ENCODE assay signal across 23 cellular contexts in genomic region chr18:63147973-63148372, GRCh38.
DNase-seq lines count a peak whose midpoint lies in the region; ATAC-seq and TF ChIP-seq lines count a peak whose summit lies in the region.
"Had no signal": no experiment of that assay in that cellular context is flagged by ENCODE, and none has a peak within 500 bp of the region (broad histone marks: within the 10 kb centered on the region; RNA-seq: fewer than 3 reads in every experiment).

No MANE protein-coding gene starts in this region.

- H3K4me3 Mint-ChIP-seq in activated T-cell treated with anti-CD3 and anti-CD28 coated beads, Interleukin-2, amount 50 U/mL, for 72 hours, result no peak overlapping the region
- no peak overlapping the region for H3K4me3 Mint-ChIP-seq in stimulated activated effector memory CD8-positive, alpha-beta T cell treated with anti-CD3 and anti-CD28 coated beads, Interleukin-12 subunit alpha, Interleukin-12 subunit beta, amount 100 ng/mL, for 72 hours

- H3K27ac ChIP-seq in SU-DHL-6 (ENCODE audit: low read depth, low read length) (peak overlapping the region; percentile 92), esophagus muscularis mucosa (replicated peaks in 1 of 4) (peak overlapping the region; percentile 28 to 62 (median 38))
- H3K27ac ChIP-seq: brain microvascular endothelial cell had no signal

- no peaks in the 10 kb centered on the region for H3K9me3 Mint-ChIP-seq in activated T-cell treated with anti-CD3 and anti-CD28 coated beads, Interleukin-2, amount 50 U/mL, for 72 hours
- no peaks in the 10 kb centered on the region for H3K9me3 Mint-ChIP-seq in stimulated activated effector memory CD8-positive, alpha-beta T cell treated with anti-CD3 and anti-CD28 coated beads, Interleukin-12 subunit alpha, Interleukin-12 subunit beta, amount 100 ng/mL, for 72 hours
- H3K9me3 Mint-ChIP-seq: activated T-helper 2 cell treated with anti-CD3 and anti-CD28 coated beads, Interferon-gamma antibody, Interleukin-2, Interleukin-4, amounts not matched to agents 10 μg/mL and 5 μg/mL and 100 μg/mL, durations not matched to agents 14 hours and 24 hours and 36 hours; CD4-positive, CD25-positive, alpha-beta regulatory T cell had no signal

- H3K4me2 ChIP-seq in SU-DHL-6 (ENCODE audit: low read depth, low read length, poor library complexity, severe bottlenecking), result peak overlapping the region; percentile 75

- intact Hi-C loops in esophagus muscularis mucosa (cut with DNase I), result no loop called here

- H3K79me2 ChIP-seq in SU-DHL-6 (ENCODE audit: insufficient read depth, low read length), result peaks cover 91% of the 10 kb centered on the region

- no peak for TF ChIP-seq POLR2A in esophagus muscularis mucosa (IDR thresholded peaks at IDR 0.05; ENCODE audit: low read depth)

- peak overlapping the region; percentile 46 for H3K9ac ChIP-seq in SU-DHL-6 (ENCODE audit: low read length)

- H3K27me3 ChIP-seq in SU-DHL-6 (ENCODE audit: low read length) (no peaks in the 10 kb centered on the region), esophagus muscularis mucosa (no peaks in the 10 kb centered on the region)
- H3K27me3 ChIP-seq: heart right ventricle, sigmoid colon had no signal

- no peaks in the 10 kb centered on the region for H3K9me2 ChIP-seq in SU-DHL-6 (replicated peaks; ENCODE audit: insufficient read depth, low read length)

- no peak for DNase-seq in activated T-cell treated with anti-CD3 and anti-CD28 coated beads, Interleukin-2, amount 50 U/mL, for 72 hours
- DNase-seq in activated T-cell treated with anti-CD3 and anti-CD28 coated beads for 4 hours (no peak), esophagus muscularis mucosa (ENCODE audit: extremely low spot score) (no peak), DMS79 (lab: John Stamatoyannopoulos, UW) (no peak), ureter (ENCODE audit: low spot score) (no peak)
- no peak for DNase-seq in stimulated activated effector memory CD8-positive, alpha-beta T cell treated with anti-CD3 and anti-CD28 coated beads, Interleukin-12 subunit alpha, Interleukin-12 subunit beta, amount 100 ng/mL, for 72 hours (ENCODE audit: low spot score in 2 of 2)
- DNase-seq: 8988T; brain microvascular endothelial cell; CD4-positive, CD25-positive, alpha-beta regulatory T cell; effector CD4-positive, alpha-beta T cell; heart right ventricle; NCI-H1436; NCI-H2081 treated with DMSO at 0.1 percent for 48 hours; NCI-H446; OCI-M1; stimulated activated CD4-positive, alpha-beta T cell treated with anti-CD3 and anti-CD28 coated beads, Interleukin-4, amount 100 ng/mL, for 4 hours; stimulated activated naive B cell treated with anti-CD40 and anti-IgM and Interleukin-4, amounts not matched to agents 10 μg/mL and 1 μg/mL and 100 μg/mL, for 72 hours had no signal

- no peaks in the 10 kb centered on the region for H3K36me3 ChIP-seq in SU-DHL-6 (ENCODE audit: low read length)
- H3K36me3 ChIP-seq in esophagus muscularis mucosa, result no peaks in the 10 kb centered on the region
- H3K36me3 ChIP-seq: brain microvascular endothelial cell, heart right ventricle, sigmoid colon had no signal

- H3K4me1 Mint-ChIP-seq in activated T-cell treated with anti-CD3 and anti-CD28 coated beads, Interleukin-2, amount 50 U/mL, for 72 hours (ENCODE audit: low read depth), result peaks cover 67% of the 10 kb centered on the region
- peaks cover 68% of the 10 kb centered on the region for H3K4me1 Mint-ChIP-seq in stimulated activated effector memory CD8-positive, alpha-beta T cell treated with anti-CD3 and anti-CD28 coated beads, Interleukin-12 subunit alpha, Interleukin-12 subunit beta, amount 100 ng/mL, for 72 hours

- H3K27ac Mint-ChIP-seq in activated T-cell treated with anti-CD3 and anti-CD28 coated beads, Interleukin-2, amount 50 U/mL, for 72 hours, result peak overlapping the region; percentile 47
- peak overlapping the region; percentile 67 for H3K27ac Mint-ChIP-seq in stimulated activated effector memory CD8-positive, alpha-beta T cell treated with anti-CD3 and anti-CD28 coated beads, Interleukin-12 subunit alpha, Interleukin-12 subunit beta, amount 100 ng/mL, for 72 hours
- H3K27ac Mint-ChIP-seq: activated T-helper 2 cell treated with anti-CD3 and anti-CD28 coated beads, Interferon-gamma antibody, Interleukin-2, Interleukin-4, amounts not matched to agents 10 μg/mL and 5 μg/mL and 100 μg/mL, durations not matched to agents 14 hours and 24 hours and 36 hours; progenitor cell of endocrine pancreas had no signal

- TF ChIP-seq CTCF in SU-DHL-6 (IDR thresholded peaks at IDR 0.05; ENCODE audit: insufficient read depth, low read length, poor library complexity, severe bottlenecking), result no peak
- no peak for TF ChIP-seq CTCF in esophagus muscularis mucosa (IDR thresholded peaks at IDR 0.05)

- H3F3A ChIP-seq in SU-DHL-6 (ENCODE audit: insufficient read depth), result peaks cover 52% of the 10 kb centered on the region

- H3K27me3 Mint-ChIP-seq in activated T-cell treated with anti-CD3 and anti-CD28 coated beads, Interleukin-2, amount 50 U/mL, for 72 hours (ENCODE audit: low read depth), result no peaks in the 10 kb centered on the region
- H3K27me3 Mint-ChIP-seq: CD4-positive, CD25-positive, alpha-beta regulatory T cell; stimulated activated naive B cell treated with anti-CD40 and anti-IgM and Interleukin-4, amounts not matched to agents 10 μg/mL and 1 μg/mL and 100 μg/mL, for 72 hours had no signal

- H3K4me3 ChIP-seq in SU-DHL-6 (ENCODE audit: insufficient read depth, low read length, poor library complexity, severe bottlenecking) (no peak overlapping the region), esophagus muscularis mucosa (no peak overlapping the region)
- H3K4me3 ChIP-seq: heart right ventricle, sigmoid colon had no signal

- peaks cover 24 to 56% (median 52%) of the 10 kb centered on the region in 4 donors for H3K4me1 ChIP-seq in esophagus muscularis mucosa

- H3K9me3 ChIP-seq in SU-DHL-6 (ENCODE audit: insufficient read depth, low read length) (no peaks in the 10 kb centered on the region), esophagus muscularis mucosa (no peaks in the 10 kb centered on the region)
- H3K9me3 ChIP-seq: heart right ventricle, sigmoid colon had no signal

- no peak for TF ChIP-seq EP300 in esophagus muscularis mucosa (IDR thresholded peaks at IDR 0.05)

- no peaks in the 10 kb centered on the region for H4K20me1 ChIP-seq in SU-DHL-6 (ENCODE audit: low read depth, low read length)

- peaks cover 7 to 9% of the 10 kb centered on the region in 2 donors for H3K36me3 Mint-ChIP-seq in activated T-cell treated with anti-CD3 and anti-CD28 coated beads, Interleukin-2, amount 50 U/mL, for 72 hours (ENCODE audit: insufficient read depth in 2 of 2)
- peaks cover 92% of the 10 kb centered on the region for H3K36me3 Mint-ChIP-seq in stimulated activated effector memory CD8-positive, alpha-beta T cell treated with anti-CD3 and anti-CD28 coated beads, Interleukin-12 subunit alpha, Interleukin-12 subunit beta, amount 100 ng/mL, for 72 hours

- H2AFZ ChIP-seq in SU-DHL-6 (ENCODE audit: low read depth, low read length, severe bottlenecking), result no peak overlapping the region

- 69% methylated on average over 6 of the region's 6 CpGs for WGBS in esophagus muscularis mucosa

- no peak for ATAC-seq in activated T-cell treated with anti-CD3 and anti-CD28 coated beads, Interleukin-2, amount 50 U/mL, for 72 hours (replicated peaks in 1 of 2)
- ATAC-seq in stimulated activated effector memory CD8-positive, alpha-beta T cell treated with anti-CD3 and anti-CD28 coated beads, Interleukin-12 subunit alpha, Interleukin-12 subunit beta, amount 100 ng/mL, for 72 hours, result no peak
- no peak for ATAC-seq in GM21723 (IDR thresholded peaks at IDR 0.05; ENCODE audit: unreplicated experiment)
- ATAC-seq: SK-N-SH treated with all-trans-retinoic acid at 6 μM for 48 hours; stimulated activated naive B cell treated with anti-CD40 and anti-IgM and Interleukin-4, amounts not matched to agents 10 μg/mL and 1 μg/mL and 100 μg/mL, for 72 hours had no signal
